In genomic region chr16:86382774-86383407, GRCh38 we compare ENCODE assay signal across 22 cellular contexts.
DNase-seq lines count a peak whose midpoint lies in the region; ATAC-seq, FAIRE-seq and TF ChIP-seq lines count a peak whose summit lies in the region.
"Had no signal": no experiment of that assay in that cellular context is flagged by ENCODE, and none has a peak within 500 bp of the region (broad histone marks: within the 10 kb centered on the region; RNA-seq: fewer than 3 reads in every experiment).

No MANE protein-coding gene starts in this region.

- H3K27ac ChIP-seq in HepG2 (ENCODE audit: extremely low read length, insufficient read depth, low read length) = no peak overlapping the region
- H3K27ac ChIP-seq in right lobe of liver = no peak overlapping the region
- H3K27ac ChIP-seq in fibroblast of lung (ENCODE audit: insufficient read depth, low read length) = peak overlapping the region; percentile 93
- no peak overlapping the region for H3K27ac ChIP-seq in osteoblast (ENCODE audit: low read depth, low read length)

- TF ChIP-seq RAD21 in HepG2 (CRISPR knock-in tag; IDR thresholded peaks at IDR 0.05) = no peak

- H4K20me1 ChIP-seq in HepG2 (ENCODE audit: insufficient read depth, low read length) (no peaks in the 10 kb centered on the region; the same call in 1 of the 2 replicates), fibroblast of lung (ENCODE audit: control insufficient read depth, extremely low read depth, insufficient read depth, low read length) (no peaks in the 10 kb centered on the region), osteoblast (ENCODE audit: insufficient read depth, low read length) (no peaks in the 10 kb centered on the region)

- H3K4me1 ChIP-seq in HepG2 (ENCODE audit: insufficient read depth, low read length) (no peaks in the 10 kb centered on the region), right lobe of liver (no peaks in the 10 kb centered on the region), fibroblast of lung (ENCODE audit: control insufficient read depth, extremely low read depth, insufficient read depth, low read length) (peaks cover 32% of the 10 kb centered on the region), osteoblast (ENCODE audit: insufficient read depth, low read length) (peaks cover 7% of the 10 kb centered on the region)

- CTCF ChIA-PET in HepG2 (lab: Yijun Ruan, JAX; ENCODE audit: low intra/inter-chr PET ratio, low total read pairs) = no interaction called here

- no peak overlapping the region for H3K4me3 ChIP-seq in HepG2 (replicated peaks in 1 of 3; ENCODE audit: insufficient read depth in 1 of 3, low read depth in 2 of 3, low read length in 3 of 3)
- no peak overlapping the region for H3K4me3 ChIP-seq in right lobe of liver
- H3K4me3 ChIP-seq in fibroblast of lung (replicated peaks in 1 of 4; ENCODE audit: control extremely low read depth in 1 of 4, insufficient read depth in 1 of 4, low read depth in 3 of 4, low read length in 4 of 4) = no peak overlapping the region
- no peak overlapping the region for H3K4me3 ChIP-seq in osteoblast (ENCODE audit: insufficient read depth, low read length)

- no peak overlapping the region for H3K4me2 ChIP-seq in HepG2 (ENCODE audit: low read depth, low read length)
- peak overlapping the region; percentile 1 for H3K4me2 ChIP-seq in fibroblast of lung (ENCODE audit: extremely low read depth, insufficient read depth, low read length)
- H3K4me2 ChIP-seq in osteoblast (ENCODE audit: insufficient read depth, low read length) = no peak overlapping the region

- H3K9ac ChIP-seq in HepG2 (ENCODE audit: insufficient read depth, low read depth, low read length) (no peak overlapping the region), fibroblast of lung (ENCODE audit: insufficient read depth, low read length) (no peak overlapping the region)

- no peak for ATAC-seq in HepG2
- no peak for ATAC-seq in right lobe of liver
- ATAC-seq in HG02763 (IDR thresholded peaks at IDR 0.05; ENCODE audit: unreplicated experiment) = no peak

- peaks cover 6 to 81% of the 10 kb centered on the region in 2 experiments; a peak in 4 of 5 replicates for H3K27me3 ChIP-seq in HepG2 (ENCODE audit: control insufficient read depth in 1 of 2, insufficient read depth in 2 of 2, low read length in 2 of 2)
- no peaks in the 10 kb centered on the region for H3K27me3 ChIP-seq in right lobe of liver
- no peaks in the 10 kb centered on the region for H3K27me3 ChIP-seq in fibroblast of lung (ENCODE audit: control insufficient read depth, insufficient read depth, low read length)
- H3K27me3 ChIP-seq in osteoblast (ENCODE audit: insufficient read depth, low read length) = peaks cover 30% of the 10 kb centered on the region

- H2AFZ ChIP-seq in HepG2 (ENCODE audit: low read length) (no peak overlapping the region), fibroblast of lung (ENCODE audit: low read length) (no peak overlapping the region), osteoblast (ENCODE audit: low read length) (no peak overlapping the region)

- TF ChIP-seq EP300 in HepG2 (IDR thresholded peaks at IDR 0.05; ENCODE audit: low read depth in 2 of 2, low read length in 2 of 2) (no peak), HepG2 (CRISPR knock-in tag; IDR thresholded peaks at IDR 0.05; ENCODE audit: borderline replicate concordance) (no peak)

- TF ChIP-seq POLR2A in HepG2 (IDR thresholded peaks at IDR 0.05; ENCODE audit: insufficient read depth in 1 of 2, low read depth in 2 of 2, low read length in 2 of 2) (no peak), right lobe of liver (IDR thresholded peaks at IDR 0.05) (no peak)

- 48% methylated on average over 13 of the region's 15 CpGs for WGBS in HepG2 (ENCODE audit: low lambda C conversion rate)
- 56% methylated on average over 11 of the region's 15 CpGs for WGBS in right lobe of liver (ENCODE audit: insufficient coverage, low coverage, low lambda C conversion rate, missing lambda C conversion rate)

- intact Hi-C loops in HepG2 (cut with micrococcal nuclease; ENCODE audit: unreplicated experiment) (no loop called here), right lobe of liver (cut with DNase I) (no loop called here)

- FAIRE-seq in HepG2 (lab: Jason Lieb, UNC) = no peak
- FAIRE-seq: G401.6, GM12892, H54 had no signal

- DNase-seq in HepG2 (ENCODE audit: low spot score) (no peak), right lobe of liver (no peak), fibroblast of lung (ENCODE audit: low read depth in 2 of 2) (no peak), osteoblast (ENCODE audit: insufficient read length, low spot score, missing footprints) (peak; percentile 18)
- no peak for DNase-seq in effector CD8-positive, alpha-beta T cell (lab: John Stamatoyannopoulos, UW)
- DNase-seq in NK-92 treated with Interleukin-12 subunit alpha and Interleukin-12 subunit beta, amount 100 ng/mL, for 24 hours (lab: John Stamatoyannopoulos, UW) = no peak
- DNase-seq: 8988T; AML-193; C1 segment of cervical spinal cord; Calu3; CD8-positive, alpha-beta memory T cell; DMS153; KG1; NCI-H1092; NCI-H1436 treated with DMSO at 0.1 percent for 48 hours; NCI-H1930; NCI-H524 treated with DMSO at 0.1 percent for 48 hours; OCI-M1 had no signal

- POLR2A ChIA-PET in HepG2 (lab: Yijun Ruan, JAX) = no interaction called here

- in situ Hi-C loops in HepG2 (cut with HindIII; ENCODE audit: extremely low pct_ligation_motif_present, low pct_unique_long_range_greater_than_20kb) = no loop called here

- no TSS peak for BruUV-seq in HepG2 (replicated peaks; lab: Mats Ljungman, UMichigan)

- H3K9me3 ChIP-seq in HepG2 (ENCODE audit: low read length) = no peaks in the 10 kb centered on the region
- H3K9me3 ChIP-seq in right lobe of liver = no peaks in the 10 kb centered on the region
- H3K9me3 ChIP-seq in fibroblast of lung (ENCODE audit: control insufficient read depth, insufficient read depth, low read depth, low read length) = no peaks in the 10 kb centered on the region
- no peaks in the 10 kb centered on the region for H3K9me3 ChIP-seq in osteoblast (ENCODE audit: low read depth, low read length)

- H3K79me2 ChIP-seq in HepG2 (ENCODE audit: insufficient read depth, low read length) = no peaks in the 10 kb centered on the region
- H3K79me2 ChIP-seq in fibroblast of lung (ENCODE audit: control insufficient read depth, insufficient read depth, low read length) = no peaks in the 10 kb centered on the region
- H3K79me2 ChIP-seq in osteoblast (ENCODE audit: insufficient read depth, low read length) = no peaks in the 10 kb centered on the region

- TF ChIP-seq CTCF in HepG2 (CRISPR knock-in tag; IDR thresholded peaks at IDR 0.05) (no peak), right lobe of liver (IDR thresholded peaks at IDR 0.05) (no peak), fibroblast of lung (conservative IDR thresholded peaks at IDR 0.05 in 1 of 2, IDR thresholded peaks at IDR 0.05 in 1 of 2; ENCODE audit: low read depth in 1 of 2, low read length in 2 of 2) (no peak), osteoblast (IDR thresholded peaks at IDR 0.05; ENCODE audit: extremely low read depth, low read depth, low read length) (no peak)

- H3K36me3 ChIP-seq in HepG2 (replicated peaks in 1 of 2; ENCODE audit: control insufficient read depth in 1 of 2, insufficient read depth in 2 of 2, low read length in 2 of 2) (no peaks in the 10 kb centered on the region), right lobe of liver (no peaks in the 10 kb centered on the region), fibroblast of lung (ENCODE audit: control insufficient read depth, insufficient read depth, low read length) (no peaks in the 10 kb centered on the region), osteoblast (ENCODE audit: insufficient read depth, low read length) (no peaks in the 10 kb centered on the region)

TF ChIP-seq in HepG2, 621 proteins besides CTCF, POLR2A, EP300 and RAD21:
- no peak for TF ChIP-seq ZNF329 (CRISPR knock-in tag; IDR thresholded peaks at IDR 0.05; ENCODE audit: low read depth)
- TF ChIP-seq MNT (IDR thresholded peaks at IDR 0.05) = peak; percentile 31; the same call in 1 of the 2 replicates
